ENCODE assay signal across 22 cellular contexts in the genomic region with DNA sequence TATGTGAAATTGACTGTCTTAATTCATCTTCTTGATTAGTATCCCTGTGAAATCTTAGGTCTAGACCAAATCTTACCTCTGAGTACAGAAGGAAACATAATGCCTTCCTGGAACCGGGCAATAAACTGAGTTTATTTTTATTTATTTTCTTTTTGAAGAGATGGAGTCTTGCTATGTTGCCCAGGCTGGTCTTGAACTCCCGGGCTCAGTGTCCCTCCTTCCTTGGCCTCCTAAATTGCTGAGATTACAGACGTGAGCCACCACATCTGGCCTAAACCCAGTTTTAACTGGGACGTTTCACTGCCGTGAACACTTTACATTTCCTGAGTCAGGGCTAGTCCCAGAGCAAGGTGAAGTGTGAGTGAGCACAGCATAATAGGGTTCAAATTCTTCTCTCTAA. TPM values are rescaled to one million over a fixed set of nuclear protein-coding genes. Genes with fewer than 3 reads are reported as not detected.
DNase-seq lines count a peak whose midpoint lies in the region; ATAC-seq and TF ChIP-seq lines count a peak whose summit lies in the region.
"Had no signal": no experiment of that assay in that cellular context is flagged by ENCODE, and none has a peak within 500 bp of the region (broad histone marks: within the 10 kb centered on the region; RNA-seq: fewer than 3 reads in every experiment).

No MANE protein-coding gene starts in this region.

- H3K9ac ChIP-seq in rectal smooth muscle tissue (ENCODE audit: low read length), result no peak overlapping the region
- H3K9ac ChIP-seq: BLaER1 treated with 17β-estradiol and CSF1 and Interleukin-3, amounts not matched to agents 10 nM and 100 nM had no signal

- H2AFZ ChIP-seq in OCI-LY7 (ENCODE audit: low read length) (peak overlapping the region; percentile 51; the same call in 1 of the 2 replicates), hepatocyte (no peak overlapping the region)

- intact Hi-C loops in OCI-LY7 (cut with micrococcal nuclease; ENCODE audit: unreplicated experiment), result no loop called here
- intact Hi-C loops in ovary (cut with DNase I), result no loop called here

- no peak for TF ChIP-seq POLR2A in ovary (IDR thresholded peaks at IDR 0.05)

- no peak for TF ChIP-seq EP300 in ovary (IDR thresholded peaks at IDR 0.05)

- H3K4me1 Mint-ChIP-seq in activated T-cell treated with anti-CD3 and anti-CD28 coated beads, Interleukin-2, amount 50 U/mL, for 4 hours (ENCODE audit: low read depth), result no peaks in the 10 kb centered on the region

- H3K9me2 ChIP-seq in OCI-LY7 (ENCODE audit: insufficient read depth, low read length) (no peaks in the 10 kb centered on the region), hepatocyte (replicated peaks; ENCODE audit: insufficient read depth) (no peaks in the 10 kb centered on the region)

- H3K4me1 ChIP-seq in OCI-LY7 (ENCODE audit: insufficient read depth, low read length, poor library complexity, severe bottlenecking), result no peaks in the 10 kb centered on the region
- H3K4me1 ChIP-seq in hepatocyte (ENCODE audit: insufficient read depth), result no peaks in the 10 kb centered on the region
- no peaks in the 10 kb centered on the region for H3K4me1 ChIP-seq in rectal smooth muscle tissue (ENCODE audit: control insufficient read depth, insufficient read depth, low read length)
- no peaks in the 10 kb centered on the region for H3K4me1 ChIP-seq in ovary (ENCODE audit: insufficient read depth)
- H3K4me1 ChIP-seq: A549 had no signal

- H3K4me3 Mint-ChIP-seq in activated T-cell treated with anti-CD3 and anti-CD28 coated beads, Interleukin-2, amount 50 U/mL, for 4 hours, result no peak overlapping the region
- H3K4me3 Mint-ChIP-seq: CD4-positive, alpha-beta T cell; H9 had no signal

- CTCF ChIA-PET in OCI-LY7 (lab: Charles Lee; ENCODE audit: unreplicated experiment), result no interaction called here

- H3K9me3 ChIP-seq in OCI-LY7 (ENCODE audit: low read length), result no peaks in the 10 kb centered on the region
- no peaks in the 10 kb centered on the region for H3K9me3 ChIP-seq in hepatocyte (ENCODE audit: low read depth)
- H3K9me3 ChIP-seq in ovary, result no peaks in the 10 kb centered on the region
- H3K9me3 ChIP-seq: A549; BLaER1 treated with 17β-estradiol and CSF1 and Interleukin-3, amounts not matched to agents 10 nM and 100 nM; MG63 had no signal

- no peak for ATAC-seq in activated T-cell treated with anti-CD3 and anti-CD28 coated beads, Interleukin-2, amount 50 U/mL, for 4 hours
- ATAC-seq: A549, Panc1 had no signal

- 77% methylated on average over 5 of the region's 5 CpGs for WGBS in hepatocyte (ENCODE audit: low lambda C conversion rate, missing lambda C conversion rate)
- 71 to 83% (median 81%) methylated on average over 5 of the region's 5 CpGs for WGBS in ovary, 3 donors

- no peaks in the 10 kb centered on the region for H3K36me3 Mint-ChIP-seq in activated T-cell treated with anti-CD3 and anti-CD28 coated beads, Interleukin-2, amount 50 U/mL, for 4 hours (ENCODE audit: insufficient read depth)

- H3K4me2 ChIP-seq in OCI-LY7 (ENCODE audit: low read length) (no peak overlapping the region), hepatocyte (peak overlapping the region; percentile 62)
- H3K4me2 ChIP-seq: A549 had no signal

- H3K9me3 Mint-ChIP-seq in activated T-cell treated with anti-CD3 and anti-CD28 coated beads, Interleukin-2, amount 50 U/mL, for 4 hours, result no peaks in the 10 kb centered on the region
- H3K9me3 Mint-ChIP-seq: CD4-positive, alpha-beta T cell had no signal

- H3K4me3 ChIP-seq in OCI-LY7 (ENCODE audit: low read depth, low read length, poor library complexity, severe bottlenecking) (no peak overlapping the region), hepatocyte (no peak overlapping the region), rectal smooth muscle tissue (ENCODE audit: low read length) (peak overlapping the region; percentile 60), ovary (no peak overlapping the region)
- H3K4me3 ChIP-seq: A549; BLaER1 treated with 17β-estradiol and CSF1 and Interleukin-3, amounts not matched to agents 10 nM and 100 nM; MG63; SK-N-MC had no signal

- H4K20me1 ChIP-seq in OCI-LY7 (ENCODE audit: insufficient read depth, low read length) (no peaks in the 10 kb centered on the region), hepatocyte (ENCODE audit: insufficient read depth, poor library complexity, severe bottlenecking) (no peaks in the 10 kb centered on the region)
- H4K20me1 ChIP-seq: BLaER1 treated with 17β-estradiol and CSF1 and Interleukin-3, amounts not matched to agents 10 nM and 100 nM had no signal

- POLR2A ChIA-PET in OCI-LY7 (lab: Charles Lee), result interaction anchor here (0.7 kb wide), 1 partner anchor 74 kb away, joined by 3 read pairs; no protein-coding TSS in a partner anchor

- BruUV-seq in OCI-LY7 (replicated peaks; lab: Mats Ljungman, UMichigan), result no TSS peak

- no peak for DNase-seq in OCI-LY7 (ENCODE audit: low spot score)
- no peak for DNase-seq in hepatocyte (ENCODE audit: low spot score)
- DNase-seq in NCI-H526 (lab: John Stamatoyannopoulos, UW), result no peak
- DNase-seq in stimulated activated CD4-positive, alpha-beta T cell treated with anti-CD3 and anti-CD28 coated beads, Interleukin-4, amount 100 ng/mL, for 4 hours, result no peak
- DNase-seq in ovary, result no peak
- DNase-seq in activated T-cell treated with anti-CD3 and anti-CD28 coated beads, Interleukin-2, amount 50 U/mL, for 4 hours, result no peak
- DNase-seq: AML-193; CD4-positive, alpha-beta T cell; DMS53; H9; MG63; NCI-H2029; NCI-H446; NCI-H524 treated with DMSO at 0.1 percent for 48 hours; SHP77 treated with DMSO at 0.1 percent for 48 hours had no signal

- H3K27me3 ChIP-seq in hepatocyte (no peaks in the 10 kb centered on the region), rectal smooth muscle tissue (ENCODE audit: control insufficient read depth, insufficient read depth, low read length) (no peaks in the 10 kb centered on the region), ovary (no peaks in the 10 kb centered on the region)
- H3K27me3 ChIP-seq: BLaER1 treated with 17β-estradiol and CSF1 and Interleukin-3, amounts not matched to agents 10 nM and 100 nM; MG63 had no signal

- TF ChIP-seq CTCF in OCI-LY7 (conservative IDR thresholded peaks at IDR 0.05; ENCODE audit: low read length) (no peak), hepatocyte (IDR thresholded peaks at IDR 0.05; ENCODE audit: poor library complexity) (no peak), ovary (IDR thresholded peaks at IDR 0.05) (no peak)

- no peaks in the 10 kb centered on the region for H3K36me3 ChIP-seq in OCI-LY7 (ENCODE audit: insufficient read depth, low read length)
- H3K36me3 ChIP-seq in hepatocyte (replicated peaks; ENCODE audit: insufficient read depth, low read depth), result no peaks in the 10 kb centered on the region
- no peaks in the 10 kb centered on the region for H3K36me3 ChIP-seq in rectal smooth muscle tissue (ENCODE audit: control insufficient read depth, insufficient read depth, low read length)
- no peaks in the 10 kb centered on the region for H3K36me3 ChIP-seq in ovary
- H3K36me3 ChIP-seq: BLaER1 treated with 17β-estradiol and CSF1 and Interleukin-3, amounts not matched to agents 10 nM and 100 nM; MG63 had no signal

- H3K79me2 ChIP-seq in OCI-LY7 (ENCODE audit: insufficient read depth, low read depth, low read length), result no peaks in the 10 kb centered on the region
- peaks cover 39% of the 10 kb centered on the region for H3K79me2 ChIP-seq in hepatocyte

- peaks cover 20% of the 10 kb centered on the region for H3K27me3 Mint-ChIP-seq in activated T-cell treated with anti-CD3 and anti-CD28 coated beads, Interleukin-2, amount 50 U/mL, for 4 hours (ENCODE audit: low read depth)

- H3K27ac ChIP-seq in OCI-LY7 (ENCODE audit: low read depth, low read length, poor library complexity, severe bottlenecking), result no peak overlapping the region
- peak overlapping the region; percentile 92 for H3K27ac ChIP-seq in hepatocyte
- H3K27ac ChIP-seq in rectal smooth muscle tissue (ENCODE audit: low read depth, low read length), result no peak overlapping the region
- H3K27ac ChIP-seq in ovary, result no peak overlapping the region
- H3K27ac ChIP-seq: A549, SK-N-MC had no signal

RNA-seq across cellular contexts. Expression of a gene that starts 0.7 kb away (rescaled TPM):
- total RNA-seq in OCI-LY7 (2014; rRNA removed; shearing (Covaris generic)), result 0.16 and 0.31 TPM in 2 replicates
- total RNA-seq in OCI-LY7 (2022), result 0.31 and 0.32 TPM in 2 replicates
- 47.6 and 48.1 TPM in 2 replicates for total RNA-seq in hepatocyte
- 12.9 and 26.5 TPM in 2 replicates for polyA plus RNA-seq in hepatocyte
- total RNA-seq in ovary, result under 1 TPM in 1 of 7 donors, not detected in 6; 0.36 TPM
- not detected for polyA plus RNA-seq in ovary
- total RNA-seq in activated T-cell treated with anti-CD3 and anti-CD28 coated beads, Interleukin-2, amount 50 U/mL, for 4 hours, result not detected
- total RNA-seq: CD4-positive, alpha-beta T cell; Daoy; G401 had no signal

Comparison
In these comparisons a context has a peak if more than half of its experiments do, and no peak if none do; other contexts are left out.
1. RNA of a gene that starts 0.7 kb away (total RNA-seq): 47.6 to 48.1 TPM in hepatocyte; 0.16 to 0.32 TPM in OCI-LY7, 0.36 TPM in ovary and not detected in activated T-cell treated with anti-CD3 and anti-CD28 coated beads, Interleukin-2, amount 50 U/mL, for 4 hours; every median in the first group is over 10 times any median in the second.